ENCODE assay signal across 8 cellular contexts in the genomic region with DNA sequence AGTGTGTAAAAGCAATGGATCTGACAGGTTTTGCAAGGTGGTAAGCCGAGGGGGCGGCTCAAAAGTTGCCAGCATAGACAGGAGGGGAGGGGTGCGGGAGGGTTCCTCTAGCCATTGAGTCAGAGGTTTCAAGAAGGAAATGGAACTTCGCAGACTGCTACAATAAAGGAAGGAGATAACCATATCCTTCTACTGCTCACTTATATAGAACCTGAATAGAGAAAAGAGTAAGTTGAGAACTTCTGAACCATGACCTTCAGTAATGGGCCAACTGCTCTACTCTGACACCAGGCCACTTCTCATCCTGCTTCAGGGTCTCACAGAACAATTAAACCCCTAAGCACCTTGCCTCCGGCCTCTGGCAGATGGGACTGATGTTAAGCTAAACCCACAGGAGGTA. TPM values are rescaled to one million over a fixed set of nuclear protein-coding genes. Genes with fewer than 3 reads are reported as not detected.
DNase-seq lines count a peak whose midpoint lies in the region; ATAC-seq, FAIRE-seq and TF ChIP-seq lines count a peak whose summit lies in the region.

No MANE protein-coding gene starts in this region.

- H3K36me3 ChIP-seq in DOHH2 (ENCODE audit: control insufficient read depth, low read length): peaks cover 8% of the 10 kb centered on the region; the same call in 1 of the 2 replicates

- H3K4me1 Mint-ChIP-seq in mesothelial cell of epicardium: peaks cover 22% of the 10 kb centered on the region
- peaks cover 13 to 21% of the 10 kb centered on the region in 2 experiments for H3K4me1 Mint-ChIP-seq in H9

- ATAC-seq in GM19438 (IDR thresholded peaks at IDR 0.05; ENCODE audit: low read depth, unreplicated experiment) (peak; percentile 65), HG03354 (IDR thresholded peaks at IDR 0.05; ENCODE audit: poor library complexity, severe bottlenecking, unreplicated experiment) (peak; percentile 74)
- ATAC-seq in activated naive CD4-positive, alpha-beta T cell treated with anti-CD3 and anti-CD28 coated beads, Interleukin-2, amount 50 U/mL, for 72 hours: peak; percentile 96 to 98

- H4K91ac ChIP-seq in H9 (ENCODE audit: insufficient read length, low read depth, low read length): no peak overlapping the region

- H3K9me3 ChIP-seq in DOHH2 (ENCODE audit: control insufficient read depth, insufficient read depth, low read length) (no peaks in the 10 kb centered on the region), H9 (ENCODE audit: control insufficient read depth, low read depth, low read length) (no peaks in the 10 kb centered on the region)

- H2BK120ac ChIP-seq in H9 (ENCODE audit: low read depth, low read length, poor library complexity, severe bottlenecking): no peak overlapping the region

- no peak overlapping the region for H3K56ac ChIP-seq in H9 (ENCODE audit: insufficient read length, low read depth, low read length)

- no peaks in the 10 kb centered on the region for H3K9me2 ChIP-seq in DOHH2 (replicated peaks; ENCODE audit: control insufficient read depth, low read length)

- H3K27me3 ChIP-seq in DOHH2 (ENCODE audit: control insufficient read depth, low read length) (no peaks in the 10 kb centered on the region), H9 (ENCODE audit: insufficient read depth, low read length) (no peaks in the 10 kb centered on the region; the same call in 1 of the 2 replicates)

- no peak overlapping the region for H3K9ac ChIP-seq in H9 (ENCODE audit: extremely low read depth, insufficient read length, low read length)

- no peak overlapping the region for H3K14ac ChIP-seq in H9 (ENCODE audit: insufficient read depth, low read length)

- no peaks in the 10 kb centered on the region for H3K9me3 Mint-ChIP-seq in activated naive CD4-positive, alpha-beta T cell treated with anti-CD3 and anti-CD28 coated beads, Interleukin-2, amount 50 U/mL, for 72 hours
- H3K9me3 Mint-ChIP-seq in mesothelial cell of epicardium (no peaks in the 10 kb centered on the region), H9 (no peaks in the 10 kb centered on the region)

- H3K4me2 ChIP-seq in DOHH2 (ENCODE audit: low read length) (peak overlapping the region; percentile 90), H9 (ENCODE audit: insufficient read depth, insufficient read length, low read length) (no peak overlapping the region)

- H2BK5ac ChIP-seq in H9 (ENCODE audit: insufficient read length, low read length): no peak overlapping the region

- peak overlapping the region; percentile 67 for H3K4me3 ChIP-seq in DOHH2 (ENCODE audit: low read length)

- no peak for FAIRE-seq in urothelium cell line (lab: Jason Lieb, UNC)

- no peak overlapping the region for H4K5ac ChIP-seq in H9 (ENCODE audit: insufficient read length, low read depth, low read length)

- H2AFZ ChIP-seq in H9 (ENCODE audit: low read length): no peak overlapping the region

- peak in 1 of 2 donors; percentile 46 for DNase-seq in activated naive CD4-positive, alpha-beta T cell treated with anti-CD3 and anti-CD28 coated beads, Interleukin-2, amount 50 U/mL, for 72 hours (ENCODE audit: low spot score in 2 of 2)
- DNase-seq in mesothelial cell of epicardium (ENCODE audit: low spot score in 2 of 2, unreplicated experiment in 2 of 2): no peak
- no peak for DNase-seq in urothelium cell line (ENCODE audit: low spot score)
- DNase-seq in COR-L47 (lab: John Stamatoyannopoulos, UW): no peak
- DNase-seq in H9: no peak

- H4K8ac ChIP-seq in H9 (replicated peaks; ENCODE audit: insufficient read length, low read depth, low read length): no peak overlapping the region

- H3K79me2 ChIP-seq in DOHH2 (ENCODE audit: control insufficient read depth, low read length) (no peaks in the 10 kb centered on the region), H9 (ENCODE audit: insufficient read depth, low read length) (no peaks in the 10 kb centered on the region)

- H3F3A ChIP-seq in DOHH2 (ENCODE audit: control insufficient read depth, insufficient read depth): peaks cover 35% of the 10 kb centered on the region

- H3K27me3 Mint-ChIP-seq in mesothelial cell of epicardium (ENCODE audit: low read depth) (no peaks in the 10 kb centered on the region), H9 (ENCODE audit: low read depth) (peaks cover 2% of the 10 kb centered on the region; the same call in 1 of the 2 replicates)

- H2BK15ac ChIP-seq in H9 (ENCODE audit: low read depth, low read length): no peak overlapping the region

- no peaks in the 10 kb centered on the region for H3K79me1 ChIP-seq in H9 (ENCODE audit: insufficient read depth, low read depth, low read length, poor library complexity, severe bottlenecking)

- no peak overlapping the region for H3K4ac ChIP-seq in H9 (ENCODE audit: low read depth, low read length)

- peak overlapping the region; percentile 98 for H3K27ac ChIP-seq in DOHH2 (ENCODE audit: low read depth, low read length)
- H3K27ac ChIP-seq in H9 (ENCODE audit: insufficient read length, low read depth, low read length): no peak overlapping the region

- H3T11ph ChIP-seq in H9 (ENCODE audit: low read length): no peak overlapping the region

- H3K4me1 ChIP-seq in DOHH2 (ENCODE audit: control insufficient read depth, low read length): peaks cover 100% of the 10 kb centered on the region
- H3K4me1 ChIP-seq in H9 (ENCODE audit: insufficient read depth, low read length): peaks cover 7% of the 10 kb centered on the region; the same call in 1 of the 2 replicates

- no peak overlapping the region for H3K23ac ChIP-seq in H9 (ENCODE audit: insufficient read length, low read depth, low read length)

- no CpG with 5 or more reads among the region's 5 CpGs for WGBS in H9 (ENCODE audit: extremely low coverage, insufficient read length, low lambda C conversion rate)

- no peak overlapping the region for H3K18ac ChIP-seq in H9 (ENCODE audit: insufficient read length, low read depth, low read length)

- H3K4me3 Mint-ChIP-seq in mesothelial cell of epicardium: no peak overlapping the region
- H3K4me3 Mint-ChIP-seq in H9: no peak overlapping the region

- H2AK5ac ChIP-seq in H9 (ENCODE audit: insufficient read length, low read length): no peak overlapping the region

- peak overlapping the region in 1 of 2 donors; percentile 29 for H3K27ac Mint-ChIP-seq in activated naive CD4-positive, alpha-beta T cell treated with anti-CD3 and anti-CD28 coated beads, Interleukin-2, amount 50 U/mL, for 72 hours
- H3K27ac Mint-ChIP-seq in mesothelial cell of epicardium (no peak overlapping the region), H9 (no peak overlapping the region)

- no peaks in the 10 kb centered on the region for H3K23me2 ChIP-seq in H9 (ENCODE audit: insufficient read length, low read depth, low read length, poor library complexity, severe bottlenecking)

- no peak overlapping the region for H2BK12ac ChIP-seq in H9 (ENCODE audit: insufficient read length, low read depth, low read length)

- H3K36me3 Mint-ChIP-seq in activated naive CD4-positive, alpha-beta T cell treated with anti-CD3 and anti-CD28 coated beads, Interleukin-2, amount 50 U/mL, for 72 hours: peaks cover 0 to 9% of the 10 kb centered on the region in 2 donors
- no peaks in the 10 kb centered on the region for H3K36me3 Mint-ChIP-seq in mesothelial cell of epicardium
- no peaks in the 10 kb centered on the region for H3K36me3 Mint-ChIP-seq in H9 (ENCODE audit: insufficient read depth in 1 of 3, low read depth in 3 of 3)

- TF ChIP-seq CTCF in DOHH2 (IDR thresholded peaks at IDR 0.05; ENCODE audit: low read depth, low read length, poor library complexity, severe bottlenecking) (no peak), mesothelial cell of epicardium (IDR thresholded peaks at IDR 0.05; ENCODE audit: unreplicated experiment) (no peak), H9 (conservative IDR thresholded peaks at IDR 0.05) (no peak)

- H4K20me1 ChIP-seq in DOHH2 (ENCODE audit: control insufficient read depth, insufficient read depth, low read depth, low read length) (no peaks in the 10 kb centered on the region), H9 (ENCODE audit: control insufficient read depth, insufficient read depth, insufficient read length) (no peaks in the 10 kb centered on the region)

- H2BK20ac ChIP-seq in H9 (ENCODE audit: low read depth, low read length, poor library complexity, severe bottlenecking): no peak overlapping the region

RNA-seq across cellular contexts. Expression of gene BCAR3, which starts 26.3 kb away (rescaled TPM):
- under 1 TPM; 0.25 to 0.72 TPM for total RNA-seq in activated naive CD4-positive, alpha-beta T cell treated with anti-CD3 and anti-CD28 coated beads, Interleukin-2, amount 50 U/mL, for 72 hours
- 9.0 to 9.2 TPM (median 9.1 TPM) in 3 replicates for total RNA-seq in mesothelial cell of epicardium
- total RNA-seq in H9 (2021): 4.9 and 5.6 TPM in 2 replicates
